ENCODE assay signal across 15 cellular contexts in genomic region chr7:151598045-151598444, GRCh38.
A peak's percentile ranks its signal among the peaks of the same experiment; 100 is the strongest.
DNase-seq lines count a peak whose midpoint lies in the region; ATAC-seq, FAIRE-seq and TF ChIP-seq lines count a peak whose summit lies in the region.
"Had no signal": no experiment of that assay in that cellular context is flagged by ENCODE, and none has a peak within 500 bp of the region (broad histone marks: within the 10 kb centered on the region; RNA-seq: fewer than 3 reads in every experiment).

No MANE protein-coding gene starts in this region.

- no peak overlapping the region for H2AK5ac ChIP-seq in H9 (ENCODE audit: insufficient read length, low read length)

- TF ChIP-seq RAD21 in SK-N-SH (IDR thresholded peaks at IDR 0.05; ENCODE audit: low read length) = no peak

- peak; percentile 33 to 84 for TF ChIP-seq EP300 in SK-N-SH (IDR thresholded peaks at IDR 0.05; ENCODE audit: borderline replicate concordance in 1 of 2, low read depth in 1 of 2, low read length in 1 of 2)

- no peaks in the 10 kb centered on the region for H3K27me3 ChIP-seq in heart left ventricle
- no peaks in the 10 kb centered on the region for H3K27me3 ChIP-seq in right atrium auricular region
- H3K27me3 ChIP-seq in SK-N-SH (ENCODE audit: insufficient read depth) = no peaks in the 10 kb centered on the region
- H3K27me3 ChIP-seq in H9 (ENCODE audit: insufficient read depth, low read length) = no peaks in the 10 kb centered on the region
- H3K27me3 ChIP-seq: BE2C had no signal

- H3K36me3 ChIP-seq in heart left ventricle (peaks cover 0 to 20% (median 8%) of the 10 kb centered on the region in 9 donors), right atrium auricular region (peaks cover 15% of the 10 kb centered on the region), SK-N-SH (replicated peaks in 1 of 2; ENCODE audit: control insufficient read depth in 1 of 2, insufficient read depth in 2 of 2, low read length in 1 of 2) (peaks cover 0 to 6% of the 10 kb centered on the region in 2 experiments)
- H3K36me3 ChIP-seq: BE2C had no signal

- no peak overlapping the region for H2BK120ac ChIP-seq in H9 (ENCODE audit: low read depth, low read length, poor library complexity, severe bottlenecking)

- H3T11ph ChIP-seq in H9 (ENCODE audit: low read length) = no peak overlapping the region

- CTCF ChIA-PET in SK-N-SH (lab: Yijun Ruan, JAX) = interaction anchor here (1.5 kb wide), 1 partner anchor 185 kb away, joined by 4 read pairs; no protein-coding TSS in a partner anchor

- H2BK5ac ChIP-seq in H9 (ENCODE audit: insufficient read length, low read length) = no peak overlapping the region

- no peak overlapping the region for H2BK15ac ChIP-seq in H9 (ENCODE audit: low read depth, low read length)

- H2BK12ac ChIP-seq in H9 (ENCODE audit: insufficient read length, low read depth, low read length) = no peak overlapping the region

- H3K9me2 ChIP-seq in SK-N-SH = no peaks in the 10 kb centered on the region

- H3K4me1 Mint-ChIP-seq in H9 = peaks cover 4 to 9% of the 10 kb centered on the region in 2 experiments; a peak in 2 of 4 replicates

- no peak overlapping the region for H3K4ac ChIP-seq in H9 (ENCODE audit: low read depth, low read length)

- no peaks in the 10 kb centered on the region for H3K36me3 Mint-ChIP-seq in H9 (ENCODE audit: insufficient read depth in 1 of 3, low read depth in 3 of 3)

- H2AFZ ChIP-seq in SK-N-SH (ENCODE audit: low read depth) = no peak overlapping the region
- H2AFZ ChIP-seq in H9 (ENCODE audit: low read length) = no peak overlapping the region

- POLR2A ChIA-PET in SK-N-SH (lab: Yijun Ruan, JAX) = no interaction called here

- no peak overlapping the region for H3K56ac ChIP-seq in H9 (ENCODE audit: insufficient read length, low read depth, low read length)

- H3K14ac ChIP-seq in H9 (ENCODE audit: insufficient read depth, low read length) = no peak overlapping the region

- ATAC-seq in heart left ventricle = peak in 1 of 4 donors; percentile 25
- ATAC-seq: GM12878 had no signal

- H3K23me2 ChIP-seq in H9 (ENCODE audit: insufficient read length, low read depth, low read length, poor library complexity, severe bottlenecking) = no peaks in the 10 kb centered on the region

- H3K4me3 ChIP-seq in heart left ventricle = no peak overlapping the region
- H3K4me3 ChIP-seq in right atrium auricular region = no peak overlapping the region
- H3K4me3 ChIP-seq in SK-N-SH (ENCODE audit: low read depth in 2 of 2, low read length in 1 of 2) = no peak overlapping the region
- H3K4me3 ChIP-seq: GM12878 had no signal

- H3F3A ChIP-seq in SK-N-SH (replicated peaks; ENCODE audit: insufficient read depth) = peaks cover 45% of the 10 kb centered on the region

- DNase-seq in heart left ventricle = no peak
- no peak for DNase-seq in right atrium auricular region (ENCODE audit: low spot score)
- DNase-seq in SK-N-SH = no peak
- peak; percentile 60 for DNase-seq in fibroblast of the conjunctiva (ENCODE audit: low read depth)
- peak; percentile 33 for DNase-seq in urothelium cell line (ENCODE audit: low spot score)
- no peak for DNase-seq in H9
- no peak for DNase-seq in stimulated activated CD4-positive, alpha-beta T cell treated with anti-CD3 and anti-CD28 coated beads, Interleukin-4, amount 100 ng/mL, for 1 hour
- no peak for DNase-seq in activated gamma-delta T cell (lab: John Stamatoyannopoulos, UW)
- DNase-seq: activated CD8-positive, alpha-beta memory T cell treated with anti-CD3 and anti-CD28 coated beads, Interleukin-2, amount 50 U/mL, for 48 hours; BE2C; NCI-H2227 treated with DMSO at 0.1 percent for 48 hours; nephron progenitor cell had no signal

- H3K27ac ChIP-seq in heart left ventricle (peak overlapping the region in 8 of 12 donors; percentile 39 to 89 (median 84)), right atrium auricular region (peak overlapping the region in 1 of 2 donors; percentile 90), SK-N-SH (ENCODE audit: low read depth in 2 of 2, low read length in 1 of 2) (peak overlapping the region; percentile 68 to 95; a peak in 3 of 4 replicates), H9 (ENCODE audit: insufficient read length, low read depth, low read length) (no peak overlapping the region)

- H3K9me3 ChIP-seq in heart left ventricle (no peaks in the 10 kb centered on the region), right atrium auricular region (no peaks in the 10 kb centered on the region), SK-N-SH (no peaks in the 10 kb centered on the region), H9 (ENCODE audit: control insufficient read depth, low read depth, low read length) (no peaks in the 10 kb centered on the region)
- H3K9me3 ChIP-seq: BE2C had no signal

- intact Hi-C loops in heart left ventricle (cut with DNase I) = no loop called here

- no peak for TF ChIP-seq CTCF in heart left ventricle (IDR thresholded peaks at IDR 0.05)
- no peak for TF ChIP-seq CTCF in right atrium auricular region (IDR thresholded peaks at IDR 0.05)
- TF ChIP-seq CTCF in SK-N-SH (IDR thresholded peaks at IDR 0.05) = no peak
- TF ChIP-seq CTCF in H9 (conservative IDR thresholded peaks at IDR 0.05) = no peak

- no peaks in the 10 kb centered on the region for H3K27me3 Mint-ChIP-seq in H9 (ENCODE audit: low read depth)

- H3K4me3 Mint-ChIP-seq in H9 = no peak overlapping the region
- H3K4me3 Mint-ChIP-seq: nephron progenitor cell; T-helper 1 cell treated with Interleukin-12 subunit alpha and Interleukin-12 subunit beta and Interleukin-4 antibody, amounts not matched to agents 30 μg/mL and 1 μg/mL, for 36 hours had no signal

- no peak overlapping the region for H3K18ac ChIP-seq in H9 (ENCODE audit: insufficient read length, low read depth, low read length)

- no peak overlapping the region for H4K8ac ChIP-seq in H9 (replicated peaks; ENCODE audit: insufficient read length, low read depth, low read length)

- FAIRE-seq in urothelium cell line (lab: Jason Lieb, UNC) = no peak
- FAIRE-seq: colon, GM12878 had no signal

- H3K4me2 ChIP-seq in SK-N-SH (peak overlapping the region; percentile 78; the same call in 1 of the 2 replicates), H9 (ENCODE audit: insufficient read depth, insufficient read length, low read length) (no peak overlapping the region)

- no peak overlapping the region for H4K5ac ChIP-seq in H9 (ENCODE audit: insufficient read length, low read depth, low read length)

- H4K20me1 ChIP-seq in SK-N-SH (ENCODE audit: insufficient read depth) = no peaks in the 10 kb centered on the region
- H4K20me1 ChIP-seq in H9 (ENCODE audit: control insufficient read depth, insufficient read depth, insufficient read length) = no peaks in the 10 kb centered on the region

- H3K4me1 ChIP-seq in heart left ventricle (peaks cover 0 to 51% (median 23%) of the 10 kb centered on the region in 12 donors), right atrium auricular region (peaks cover 0 to 39% of the 10 kb centered on the region in 2 donors), SK-N-SH (ENCODE audit: control insufficient read depth in 1 of 2, insufficient read depth in 2 of 2, low read depth in 1 of 2, low read length in 1 of 2) (peaks cover 10 to 44% of the 10 kb centered on the region in 2 experiments), H9 (ENCODE audit: insufficient read depth, low read length) (no peaks in the 10 kb centered on the region; the same call in 1 of the 2 replicates)
- H3K4me1 ChIP-seq: BE2C had no signal

- TF ChIP-seq POLR2A in heart left ventricle (IDR thresholded peaks at IDR 0.05) = no peak

- no peak overlapping the region for H2BK20ac ChIP-seq in H9 (ENCODE audit: low read depth, low read length, poor library complexity, severe bottlenecking)

- H3K27ac Mint-ChIP-seq in H9 = no peak overlapping the region; a peak in 1 of 7 replicates
- H3K27ac Mint-ChIP-seq: nephron progenitor cell; T-helper 1 cell treated with Interleukin-12 subunit alpha and Interleukin-12 subunit beta and Interleukin-4 antibody, amounts not matched to agents 30 μg/mL and 1 μg/mL, for 36 hours had no signal

- peak overlapping the region; percentile 69; the same call in 1 of the 2 replicates for H3K9ac ChIP-seq in SK-N-SH
- no peak overlapping the region for H3K9ac ChIP-seq in H9 (ENCODE audit: extremely low read depth, insufficient read length, low read length)

- H4K91ac ChIP-seq in H9 (ENCODE audit: insufficient read length, low read depth, low read length) = no peak overlapping the region

- 71 to 74% (median 73%) methylated on average over 4 of the region's 4 CpGs for WGBS in heart left ventricle, 4 donors
- 44% methylated on average over 4 of the region's 4 CpGs for WGBS in SK-N-SH (ENCODE audit: low lambda C conversion rate)
- WGBS in H9 (ENCODE audit: extremely low coverage, insufficient read length, low lambda C conversion rate) = no CpG with 5 or more reads among the region's 4 CpGs

- no peak overlapping the region for H3K23ac ChIP-seq in H9 (ENCODE audit: insufficient read length, low read depth, low read length)

- no peaks in the 10 kb centered on the region for H3K79me1 ChIP-seq in H9 (ENCODE audit: insufficient read depth, low read depth, low read length, poor library complexity, severe bottlenecking)

- peaks cover 75% of the 10 kb centered on the region for H3K79me2 ChIP-seq in SK-N-SH (ENCODE audit: insufficient read depth)
- H3K79me2 ChIP-seq in H9 (ENCODE audit: insufficient read depth, low read length) = no peaks in the 10 kb centered on the region

- H3K9me3 Mint-ChIP-seq in H9 = no peaks in the 10 kb centered on the region
- H3K9me3 Mint-ChIP-seq: T-helper 1 cell treated with Interleukin-12 subunit alpha and Interleukin-12 subunit beta and Interleukin-4 antibody, amounts not matched to agents 30 μg/mL and 1 μg/mL, for 36 hours had no signal

TF ChIP-seq in SK-N-SH, 30 proteins besides CTCF, POLR2A, EP300 and RAD21 (continues in another document):
- TF ChIP-seq POLR2AphosphoS5 (IDR thresholded peaks at IDR 0.05; ENCODE audit: low read depth, low read length) (peak; percentile 80), FOXM1 (IDR thresholded peaks at IDR 0.05; ENCODE audit: low read depth) (no peak), JUND (IDR thresholded peaks at IDR 0.05) (peak; percentile 79), USF1 (IDR thresholded peaks at IDR 0.05; ENCODE audit: borderline replicate concordance, low read depth) (no peak)
- TF ChIP-seq, protein P1, sequence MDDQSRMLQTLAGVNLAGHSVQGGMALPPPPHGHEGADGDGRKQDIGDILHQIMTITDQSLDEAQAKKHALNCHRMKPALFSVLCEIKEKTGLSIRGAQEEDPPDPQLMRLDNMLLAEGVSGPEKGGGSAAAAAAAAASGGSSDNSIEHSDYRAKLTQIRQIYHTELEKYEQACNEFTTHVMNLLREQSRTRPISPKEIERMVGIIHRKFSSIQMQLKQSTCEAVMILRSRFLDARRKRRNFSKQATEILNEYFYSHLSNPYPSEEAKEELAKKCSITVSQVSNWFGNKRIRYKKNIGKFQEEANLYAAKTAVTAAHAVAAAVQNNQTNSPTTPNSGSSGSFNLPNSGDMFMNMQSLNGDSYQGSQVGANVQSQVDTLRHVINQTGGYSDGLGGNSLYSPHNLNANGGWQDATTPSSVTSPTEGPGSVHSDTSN (IDR thresholded peaks at IDR 0.05) = peak; percentile 85

Comparison
In these comparisons a context has a peak if more than half of its experiments do, and no peak if none do; other contexts are left out.
1. DNase-seq: peak in fibroblast of the conjunctiva (single experiment) and urothelium cell line (single experiment); none in heart left ventricle (0 of 5), right atrium auricular region (single experiment), SK-N-SH (single experiment), H9 (single experiment), stimulated activated CD4-positive, alpha-beta T cell treated with anti-CD3 and anti-CD28 coated beads, Interleukin-4, amount 100 ng/mL, for 1 hour (single experiment) and activated gamma-delta T cell (single experiment).